ENCODE assay signal across 8 cellular contexts in genomic region chr3:66036586-66037061, GRCh38. TPM values are rescaled to one million over a fixed set of nuclear protein-coding genes. Genes with fewer than 3 reads are reported as not detected.
DNase-seq lines count a peak whose midpoint lies in the region; ATAC-seq lines count a peak whose summit lies in the region.

No MANE protein-coding gene starts in this region.

- H3K4me1 ChIP-seq in HUES64 (ENCODE audit: insufficient read depth, low read length) = peaks cover 21% of the 10 kb centered on the region

- no peaks in the 10 kb centered on the region for H3K27me3 ChIP-seq in HUES64 (ENCODE audit: insufficient read depth, low read length)

- H3K9ac ChIP-seq in HUES64 (ENCODE audit: low read depth, low read length) = peak overlapping the region; percentile 80

- 8% methylated on average over 8 of the region's 8 CpGs for WGBS in HUES64

- H3K4me3 ChIP-seq in HUES64 (ENCODE audit: low read length) = peak overlapping the region; percentile 87

- DNase-seq in cerebellar cortex (ENCODE audit: low spot score) (peak; percentile 45), left kidney (ENCODE audit: low read depth, low spot score) (peak; percentile 58), substantia nigra (lab: John Stamatoyannopoulos, UW) (peak in 2 of 49 donors; percentile 6 to 8), NCI-H2081 treated with DMSO at 0.1 percent for 48 hours (lab: John Stamatoyannopoulos, UW) (no peak)
- no peak for DNase-seq in NK-92 treated with Interleukin-12 subunit alpha and Interleukin-12 subunit beta, amount 100 ng/mL, for 24 hours (lab: John Stamatoyannopoulos, UW)

- H3K36me3 ChIP-seq in HUES64 (ENCODE audit: insufficient read depth, low read length) = 0 out of 2 replicates have a peak, but pooled peaks cover 3% of the 10 kb centered on the region

- ATAC-seq in HG02852 (IDR thresholded peaks at IDR 0.05; ENCODE audit: unreplicated experiment) (no peak), HG02588 (IDR thresholded peaks at IDR 0.05; ENCODE audit: unreplicated experiment) (no peak)

- H3K27ac ChIP-seq in HUES64 (ENCODE audit: low read depth, low read length) (peak overlapping the region; percentile 82; the same call in 1 of the 2 replicates), substantia nigra (ENCODE audit: low read depth, low read length, poor library complexity, severe bottlenecking) (peak overlapping the region; percentile 38)

- H3K9me3 ChIP-seq in HUES64 (ENCODE audit: insufficient read depth, low read depth, low read length) = no peaks in the 10 kb centered on the region

RNA-seq across cellular contexts. Expression of gene MAGI1, which starts 2.1 kb away (rescaled TPM):
- 35.9 TPM for polyA plus RNA-seq in HUES64 (2013, experiment 1 of 2)
- polyA plus RNA-seq in HUES64 (2013, experiment 2 of 2) = 37.1 TPM

Comparison
In these comparisons a context has a peak if more than half of its experiments do, and no peak if none do; other contexts are left out.
1. DNase-seq: peak in cerebellar cortex (single experiment) and left kidney (single experiment); none in NK-92 treated with Interleukin-12 subunit alpha and Interleukin-12 subunit beta, amount 100 ng/mL, for 24 hours (single experiment) and NCI-H2081 treated with DMSO at 0.1 percent for 48 hours (single experiment).